In the genomic region with DNA sequence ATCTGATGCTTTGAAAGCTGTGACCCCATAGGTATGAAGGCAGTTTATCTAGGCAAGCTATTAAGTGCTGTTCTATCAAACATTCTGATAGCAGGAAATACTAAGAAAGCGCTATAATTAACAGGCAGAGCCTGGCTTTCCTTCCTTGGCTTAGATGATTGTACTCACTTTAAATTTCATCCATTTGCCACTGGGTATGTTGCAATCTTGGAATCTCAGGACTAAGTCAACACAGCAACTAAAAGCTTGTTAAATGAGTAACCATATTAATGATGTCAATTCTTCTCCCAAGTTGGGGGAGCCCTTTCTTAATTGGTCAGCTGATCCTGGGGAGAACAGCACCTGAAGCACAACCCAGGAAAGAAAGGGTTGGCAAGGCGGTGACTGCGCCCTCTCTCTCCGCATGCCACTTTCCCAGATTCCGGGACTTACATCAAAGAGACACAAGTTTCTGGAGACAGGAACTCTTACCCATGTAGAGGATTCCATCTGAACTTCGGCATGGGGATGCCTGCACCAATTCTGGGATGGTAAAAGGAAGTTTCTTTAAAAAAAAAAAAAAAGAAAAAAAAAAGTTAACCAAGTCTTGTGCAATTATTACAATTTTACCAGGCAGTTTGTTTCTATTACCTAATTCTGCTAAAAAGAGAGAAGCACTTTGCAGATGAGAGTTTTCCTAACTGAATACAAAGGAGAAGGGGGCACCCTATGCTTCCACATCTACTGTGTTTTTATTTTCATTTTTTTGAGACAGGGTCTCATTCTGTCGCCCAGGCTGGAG, we compare ENCODE assay signal across 1 cellular context.
TF ChIP-seq lines count a peak whose summit lies in the region.

No MANE protein-coding gene starts in this region.

TF ChIP-seq in HepG2, 621 proteins besides CTCF, POLR2A, EP300 and RAD21 (continues in another document):
- no peak for TF ChIP-seq YY1 (IDR thresholded peaks at IDR 0.05; ENCODE audit: insufficient read depth, insufficient replicate concordance, low read depth, low read length)
- no peak for TF ChIP-seq THYN1 (CRISPR knock-in tag; IDR thresholded peaks at IDR 0.05; ENCODE audit: borderline replicate concordance, low read depth)
- no peak for TF ChIP-seq MAZ (IDR thresholded peaks at IDR 0.05; ENCODE audit: borderline replicate concordance, low read depth, low read length)
- TF ChIP-seq MAZ (CRISPR knock-in tag; IDR thresholded peaks at IDR 0.05; ENCODE audit: low read depth), result no peak
- TF ChIP-seq KDM2A (CRISPR knock-in tag; IDR thresholded peaks at IDR 0.05; ENCODE audit: borderline replicate concordance, low read depth), result no peak
- no peak for TF ChIP-seq YEATS2 (CRISPR knock-in tag; IDR thresholded peaks at IDR 0.05; ENCODE audit: borderline replicate concordance)
- no peak for TF ChIP-seq PRMT3 (CRISPR knock-in tag; IDR thresholded peaks at IDR 0.05; ENCODE audit: borderline replicate concordance, low read depth)
- TF ChIP-seq KDM1A (CRISPR knock-in tag; IDR thresholded peaks at IDR 0.05), result 0 out of 2 replicates have a peak, but pooled peaks have one; percentile 32
- TF ChIP-seq ZFP36L2 (CRISPR knock-in tag; IDR thresholded peaks at IDR 0.05), result no peak
- TF ChIP-seq EZH2 (conservative IDR thresholded peaks at IDR 0.05; ENCODE audit: low read depth, low read length), result no peak
- TF ChIP-seq KDM5A (IDR thresholded peaks at IDR 0.05; ENCODE audit: borderline replicate concordance, low read length), result no peak; the same call in 1 of the 2 replicates
- no peak for TF ChIP-seq FOXM1 (CRISPR knock-in tag; IDR thresholded peaks at IDR 0.05)
- TF ChIP-seq KDM5B (CRISPR knock-in tag; IDR thresholded peaks at IDR 0.05; ENCODE audit: borderline replicate concordance), result no peak
- no peak for TF ChIP-seq WIZ (CRISPR knock-in tag; IDR thresholded peaks at IDR 0.05)
- TF ChIP-seq ZFP36 (IDR thresholded peaks at IDR 0.05; ENCODE audit: borderline replicate concordance, low read depth, low read length, partially characterized antibody), result no peak
- TF ChIP-seq PPARG (CRISPR knock-in tag; conservative IDR thresholded peaks at IDR 0.05), result peak; percentile 54; the same call in 1 of the 2 replicates
- TF ChIP-seq SRSF1 (optimal IDR thresholded peaks at IDR 0.05; ENCODE audit: low read depth, low read length), result no peak
- TF ChIP-seq, protein P1, sequence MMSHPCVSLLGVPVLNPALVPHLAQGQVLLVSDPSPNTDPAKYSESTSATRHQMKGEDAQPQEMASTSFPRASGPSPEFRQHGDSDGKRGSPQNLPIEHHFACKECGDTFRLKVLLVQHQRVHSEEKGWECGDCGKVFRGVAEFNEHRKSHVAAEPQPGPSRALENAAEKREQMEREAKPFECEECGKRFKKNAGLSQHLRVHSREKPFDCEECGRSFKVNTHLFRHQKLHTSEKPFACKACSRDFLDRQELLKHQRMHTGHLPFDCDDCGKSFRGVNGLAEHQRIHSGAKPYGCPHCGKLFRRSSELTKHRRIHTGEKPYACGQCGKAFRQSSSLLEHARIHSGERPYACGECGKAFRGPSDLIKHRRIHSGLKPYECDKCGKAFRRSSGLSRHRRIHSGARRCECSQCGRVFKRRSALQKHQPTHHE (CRISPR knock-in tag; IDR thresholded peaks at IDR 0.05; ENCODE audit: borderline replicate concordance), result no peak
- no peak for TF ChIP-seq NFE2L1 (CRISPR knock-in tag; IDR thresholded peaks at IDR 0.05; ENCODE audit: borderline replicate concordance)
- TF ChIP-seq ZNF34 (CRISPR knock-in tag; IDR thresholded peaks at IDR 0.05; ENCODE audit: borderline replicate concordance), result no peak
- peak; percentile 66; the same call in 1 of the 2 replicates for TF ChIP-seq TARDBP (CRISPR knock-in tag; IDR thresholded peaks at IDR 0.05)
- no peak for TF ChIP-seq MTF1 (CRISPR knock-in tag; IDR thresholded peaks at IDR 0.05)
- TF ChIP-seq MIER3 (CRISPR knock-in tag; IDR thresholded peaks at IDR 0.05; ENCODE audit: borderline replicate concordance), result peak; percentile 71; the same call in 1 of the 2 replicates
- TF ChIP-seq, protein P2, sequence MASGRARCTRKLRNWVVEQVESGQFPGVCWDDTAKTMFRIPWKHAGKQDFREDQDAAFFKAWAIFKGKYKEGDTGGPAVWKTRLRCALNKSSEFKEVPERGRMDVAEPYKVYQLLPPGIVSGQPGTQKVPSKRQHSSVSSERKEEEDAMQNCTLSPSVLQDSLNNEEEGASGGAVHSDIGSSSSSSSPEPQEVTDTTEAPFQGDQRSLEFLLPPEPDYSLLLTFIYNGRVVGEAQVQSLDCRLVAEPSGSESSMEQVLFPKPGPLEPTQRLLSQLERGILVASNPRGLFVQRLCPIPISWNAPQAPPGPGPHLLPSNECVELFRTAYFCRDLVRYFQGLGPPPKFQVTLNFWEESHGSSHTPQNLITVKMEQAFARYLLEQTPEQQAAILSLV (CRISPR knock-in tag; IDR thresholded peaks at IDR 0.05; ENCODE audit: borderline replicate concordance), result no peak
- TF ChIP-seq, protein P3, sequence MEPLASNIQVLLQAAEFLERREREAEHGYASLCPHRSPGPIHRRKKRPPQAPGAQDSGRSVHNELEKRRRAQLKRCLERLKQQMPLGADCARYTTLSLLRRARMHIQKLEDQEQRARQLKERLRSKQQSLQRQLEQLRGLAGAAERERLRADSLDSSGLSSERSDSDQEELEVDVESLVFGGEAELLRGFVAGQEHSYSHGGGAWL (CRISPR knock-in tag; IDR thresholded peaks at IDR 0.05), result no peak
- TF ChIP-seq, protein P4, sequence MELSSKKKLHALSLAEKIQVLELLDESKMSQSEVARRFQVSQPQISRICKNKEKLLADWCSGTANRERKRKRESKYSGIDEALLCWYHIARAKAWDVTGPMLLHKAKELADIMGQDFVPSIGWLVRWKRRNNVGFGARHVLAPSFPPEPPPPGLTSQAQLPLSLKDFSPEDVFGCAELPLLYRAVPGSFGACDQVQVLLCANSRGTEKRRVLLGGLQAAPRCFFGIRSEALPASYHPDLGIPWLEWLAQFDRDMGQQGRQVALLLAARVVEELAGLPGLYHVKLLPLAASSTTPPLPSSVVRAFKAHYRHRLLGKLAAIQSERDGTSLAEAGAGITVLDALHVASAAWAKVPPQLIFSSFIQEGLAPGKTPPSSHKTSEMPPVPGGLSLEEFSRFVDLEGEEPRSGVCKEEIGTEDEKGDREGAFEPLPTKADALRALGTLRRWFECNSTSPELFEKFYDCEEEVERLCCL (CRISPR knock-in tag; IDR thresholded peaks at IDR 0.05; ENCODE audit: borderline replicate concordance), result no peak
- no peak for TF ChIP-seq RNF2 (conservative IDR thresholded peaks at IDR 0.05; ENCODE audit: low read depth)
- TF ChIP-seq CAMTA2 (CRISPR knock-in tag; IDR thresholded peaks at IDR 0.05; ENCODE audit: borderline replicate concordance), result no peak
- TF ChIP-seq, protein P5, sequence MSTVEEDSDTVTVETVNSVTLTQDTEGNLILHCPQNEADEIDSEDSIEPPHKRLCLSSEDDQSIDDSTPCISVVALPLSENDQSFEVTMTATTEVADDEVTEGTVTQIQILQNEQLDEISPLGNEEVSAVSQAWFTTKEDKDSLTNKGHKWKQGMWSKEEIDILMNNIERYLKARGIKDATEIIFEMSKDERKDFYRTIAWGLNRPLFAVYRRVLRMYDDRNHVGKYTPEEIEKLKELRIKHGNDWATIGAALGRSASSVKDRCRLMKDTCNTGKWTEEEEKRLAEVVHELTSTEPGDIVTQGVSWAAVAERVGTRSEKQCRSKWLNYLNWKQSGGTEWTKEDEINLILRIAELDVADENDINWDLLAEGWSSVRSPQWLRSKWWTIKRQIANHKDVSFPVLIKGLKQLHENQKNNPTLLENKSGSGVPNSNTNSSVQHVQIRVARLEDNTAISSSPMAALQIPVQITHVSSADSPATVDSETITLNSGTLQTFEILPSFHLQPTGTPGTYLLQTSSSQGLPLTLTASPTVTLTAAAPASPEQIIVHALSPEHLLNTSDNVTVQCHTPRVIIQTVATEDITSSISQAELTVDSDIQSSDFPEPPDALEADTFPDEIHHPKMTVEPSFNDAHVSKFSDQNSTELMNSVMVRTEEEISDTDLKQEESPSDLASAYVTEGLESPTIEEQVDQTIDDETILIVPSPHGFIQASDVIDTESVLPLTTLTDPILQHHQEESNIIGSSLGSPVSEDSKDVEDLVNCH (CRISPR knock-in tag; IDR thresholded peaks at IDR 0.05), result no peak
- TF ChIP-seq ZNF780A (CRISPR knock-in tag; IDR thresholded peaks at IDR 0.05), result no peak
- TF ChIP-seq, protein P6, sequence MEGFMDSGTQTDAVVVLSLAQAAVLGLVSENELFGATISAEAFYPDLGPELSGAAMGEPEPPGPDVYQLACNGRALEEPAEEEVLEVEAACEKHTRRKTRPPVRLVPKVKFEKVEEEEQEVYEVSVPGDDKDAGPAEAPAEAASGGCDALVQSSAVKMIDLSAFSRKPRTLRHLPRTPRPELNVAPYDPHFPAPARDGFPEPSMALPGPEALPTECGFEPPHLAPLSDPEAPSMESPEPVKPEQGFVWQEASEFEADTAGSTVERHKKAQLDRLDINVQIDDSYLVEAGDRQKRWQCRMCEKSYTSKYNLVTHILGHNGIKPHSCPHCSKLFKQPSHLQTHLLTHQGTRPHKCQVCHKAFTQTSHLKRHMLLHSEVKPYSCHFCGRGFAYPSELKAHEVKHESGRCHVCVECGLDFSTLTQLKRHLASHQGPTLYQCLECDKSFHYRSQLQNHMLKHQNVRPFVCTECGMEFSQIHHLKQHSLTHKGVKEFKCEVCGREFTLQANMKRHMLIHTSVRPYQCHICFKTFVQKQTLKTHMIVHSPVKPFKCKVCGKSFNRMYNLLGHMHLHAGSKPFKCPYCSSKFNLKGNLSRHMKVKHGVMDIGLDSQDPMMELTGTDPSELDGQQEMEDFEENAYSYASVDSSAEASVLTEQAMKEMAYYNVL (CRISPR knock-in tag; IDR thresholded peaks at IDR 0.05; ENCODE audit: borderline replicate concordance), result 0 out of 2 replicates have a peak, but pooled peaks have one; percentile 40
- TF ChIP-seq ZNF160 (CRISPR knock-in tag; IDR thresholded peaks at IDR 0.05), result no peak
- TF ChIP-seq NFATC3 (CRISPR knock-in tag; IDR thresholded peaks at IDR 0.05), result no peak
- TF ChIP-seq, protein P7, sequence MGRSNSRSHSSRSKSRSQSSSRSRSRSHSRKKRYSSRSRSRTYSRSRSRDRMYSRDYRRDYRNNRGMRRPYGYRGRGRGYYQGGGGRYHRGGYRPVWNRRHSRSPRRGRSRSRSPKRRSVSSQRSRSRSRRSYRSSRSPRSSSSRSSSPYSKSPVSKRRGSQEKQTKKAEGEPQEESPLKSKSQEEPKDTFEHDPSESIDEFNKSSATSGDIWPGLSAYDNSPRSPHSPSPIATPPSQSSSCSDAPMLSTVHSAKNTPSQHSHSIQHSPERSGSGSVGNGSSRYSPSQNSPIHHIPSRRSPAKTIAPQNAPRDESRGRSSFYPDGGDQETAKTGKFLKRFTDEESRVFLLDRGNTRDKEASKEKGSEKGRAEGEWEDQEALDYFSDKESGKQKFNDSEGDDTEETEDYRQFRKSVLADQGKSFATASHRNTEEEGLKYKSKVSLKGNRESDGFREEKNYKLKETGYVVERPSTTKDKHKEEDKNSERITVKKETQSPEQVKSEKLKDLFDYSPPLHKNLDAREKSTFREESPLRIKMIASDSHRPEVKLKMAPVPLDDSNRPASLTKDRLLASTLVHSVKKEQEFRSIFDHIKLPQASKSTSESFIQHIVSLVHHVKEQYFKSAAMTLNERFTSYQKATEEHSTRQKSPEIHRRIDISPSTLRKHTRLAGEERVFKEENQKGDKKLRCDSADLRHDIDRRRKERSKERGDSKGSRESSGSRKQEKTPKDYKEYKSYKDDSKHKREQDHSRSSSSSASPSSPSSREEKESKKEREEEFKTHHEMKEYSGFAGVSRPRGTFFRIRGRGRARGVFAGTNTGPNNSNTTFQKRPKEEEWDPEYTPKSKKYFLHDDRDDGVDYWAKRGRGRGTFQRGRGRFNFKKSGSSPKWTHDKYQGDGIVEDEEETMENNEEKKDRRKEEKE (IDR thresholded peaks at IDR 0.05), result no peak
- TF ChIP-seq, protein P8, sequence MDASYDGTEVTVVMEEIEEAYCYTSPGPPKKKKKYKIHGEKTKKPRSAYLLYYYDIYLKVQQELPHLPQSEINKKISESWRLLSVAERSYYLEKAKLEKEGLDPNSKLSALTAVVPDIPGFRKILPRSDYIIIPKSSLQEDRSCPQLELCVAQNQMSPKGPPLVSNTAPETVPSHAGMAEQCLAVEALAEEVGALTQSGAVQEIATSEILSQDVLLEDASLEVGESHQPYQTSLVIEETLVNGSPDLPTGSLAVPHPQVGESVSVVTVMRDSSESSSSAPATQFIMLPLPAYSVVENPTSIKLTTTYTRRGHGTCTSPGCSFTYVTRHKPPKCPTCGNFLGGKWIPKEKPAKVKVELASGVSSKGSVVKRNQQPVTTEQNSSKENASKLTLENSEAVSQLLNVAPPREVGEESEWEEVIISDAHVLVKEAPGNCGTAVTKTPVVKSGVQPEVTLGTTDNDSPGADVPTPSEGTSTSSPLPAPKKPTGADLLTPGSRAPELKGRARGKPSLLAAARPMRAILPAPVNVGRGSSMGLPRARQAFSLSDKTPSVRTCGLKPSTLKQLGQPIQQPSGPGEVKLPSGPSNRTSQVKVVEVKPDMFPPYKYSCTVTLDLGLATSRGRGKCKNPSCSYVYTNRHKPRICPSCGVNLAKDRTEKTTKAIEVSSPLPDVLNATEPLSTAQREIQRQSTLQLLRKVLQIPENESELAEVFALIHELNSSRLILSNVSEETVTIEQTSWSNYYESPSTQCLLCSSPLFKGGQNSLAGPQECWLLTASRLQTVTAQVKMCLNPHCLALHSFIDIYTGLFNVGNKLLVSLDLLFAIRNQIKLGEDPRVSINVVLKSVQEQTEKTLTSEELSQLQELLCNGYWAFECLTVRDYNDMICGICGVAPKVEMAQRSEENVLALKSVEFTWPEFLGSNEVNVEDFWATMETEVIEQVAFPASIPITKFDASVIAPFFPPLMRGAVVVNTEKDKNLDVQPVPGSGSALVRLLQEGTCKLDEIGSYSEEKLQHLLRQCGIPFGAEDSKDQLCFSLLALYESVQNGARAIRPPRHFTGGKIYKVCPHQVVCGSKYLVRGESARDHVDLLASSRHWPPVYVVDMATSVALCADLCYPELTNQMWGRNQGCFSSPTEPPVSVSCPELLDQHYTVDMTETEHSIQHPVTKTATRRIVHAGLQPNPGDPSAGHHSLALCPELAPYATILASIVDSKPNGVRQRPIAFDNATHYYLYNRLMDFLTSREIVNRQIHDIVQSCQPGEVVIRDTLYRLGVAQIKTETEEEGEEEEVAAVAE (CRISPR knock-in tag; IDR thresholded peaks at IDR 0.05; ENCODE audit: borderline replicate concordance), result no peak
- TF ChIP-seq, protein P9, sequence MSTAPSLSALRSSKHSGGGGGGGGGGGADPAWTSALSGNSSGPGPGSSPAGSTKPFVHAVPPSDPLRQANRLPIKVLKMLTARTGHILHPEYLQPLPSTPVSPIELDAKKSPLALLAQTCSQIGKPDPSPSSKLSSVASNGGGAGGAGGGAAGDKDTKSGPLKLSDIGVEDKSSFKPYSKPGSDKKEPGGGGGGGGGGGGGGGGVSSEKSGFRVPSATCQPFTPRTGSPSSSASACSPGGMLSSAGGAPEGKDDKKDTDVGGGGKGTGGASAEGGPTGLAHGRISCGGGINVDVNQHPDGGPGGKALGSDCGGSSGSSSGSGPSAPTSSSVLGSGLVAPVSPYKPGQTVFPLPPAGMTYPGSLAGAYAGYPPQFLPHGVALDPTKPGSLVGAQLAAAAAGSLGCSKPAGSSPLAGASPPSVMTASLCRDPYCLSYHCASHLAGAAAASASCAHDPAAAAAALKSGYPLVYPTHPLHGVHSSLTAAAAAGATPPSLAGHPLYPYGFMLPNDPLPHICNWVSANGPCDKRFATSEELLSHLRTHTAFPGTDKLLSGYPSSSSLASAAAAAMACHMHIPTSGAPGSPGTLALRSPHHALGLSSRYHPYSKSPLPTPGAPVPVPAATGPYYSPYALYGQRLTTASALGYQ (CRISPR knock-in tag; IDR thresholded peaks at IDR 0.05), result no peak
